8 cellular contexts compared by ENCODE assay signal in genomic region chrX:103254921-103255455, GRCh38. TPM values are rescaled to one million over a fixed set of nuclear protein-coding genes. Genes with fewer than 3 reads are reported as not detected.
DNase-seq lines count a peak whose midpoint lies in the region; ATAC-seq and TF ChIP-seq lines count a peak whose summit lies in the region.

Gene TCEAL8, minus strand, starts transcription at chrX:103255155. Its CDS starts 1,176 bp downstream, at chrX:103253979.

- peaks cover 0 to 4% of the 10 kb centered on the region in 2 donors for H3K27me3 ChIP-seq in left lung

- H3K36me3 Mint-ChIP-seq in activated CD4-positive, alpha-beta T cell treated with anti-CD3 and anti-CD28 coated beads, Interleukin-2, amount 10 ng/mL, durations not matched to agents 7 days and 5 days (ENCODE audit: low read depth) = peaks cover 11% of the 10 kb centered on the region

- H3K9me3 Mint-ChIP-seq in activated CD4-positive, alpha-beta T cell treated with anti-CD3 and anti-CD28 coated beads, Interleukin-2, amount 10 ng/mL, durations not matched to agents 7 days and 5 days = no peaks in the 10 kb centered on the region

- peaks cover 0 to 6% of the 10 kb centered on the region in 2 donors for H3K4me1 ChIP-seq in left lung

- peaks cover 8% of the 10 kb centered on the region for H3K27me3 Mint-ChIP-seq in activated CD4-positive, alpha-beta T cell treated with anti-CD3 and anti-CD28 coated beads, Interleukin-2, amount 10 ng/mL, durations not matched to agents 7 days and 5 days

- POLR2A ChIA-PET in activated CD4-positive, alpha-beta T cell treated with anti-CD3 and anti-CD28 coated beads, Interleukin-2, amount 10 ng/mL, durations not matched to agents 7 days and 5 days (lab: Charles Lee) = no interaction called here

- TF ChIP-seq CTCF in left lung (IDR thresholded peaks at IDR 0.05) = no peak

- peak within 1 kb of the TSS; percentile 66 to 84 for H3K27ac ChIP-seq in left lung

- H3K4me3 ChIP-seq in left lung = peak within 1 kb of the TSS; percentile 35 to 55

- CTCF ChIA-PET in activated CD4-positive, alpha-beta T cell treated with anti-CD3 and anti-CD28 coated beads, Interleukin-2, amount 10 ng/mL, durations not matched to agents 7 days and 5 days (lab: Charles Lee) = no interaction called here

- no peaks in the 10 kb centered on the region for H3K9me3 ChIP-seq in left lung

- peak; percentile 67 for DNase-seq in AG08395 (ENCODE audit: low spot score)
- DNase-seq in NCI-H460 (ENCODE audit: extremely low read depth, low read depth) = peak; percentile 62
- peak; percentile 71 for DNase-seq in activated CD4-positive, alpha-beta T cell treated with anti-CD3 and anti-CD28 coated beads, Interleukin-2, amount 10 ng/mL, durations not matched to agents 7 days and 5 days
- DNase-seq in dermis blood vessel endothelial cell = peak; percentile 84
- DNase-seq in left lung = peak; percentile 87 to 92
- peak; percentile 32 for DNase-seq in stimulated activated CD4-positive, alpha-beta T cell treated with anti-CD3 and anti-CD28 coated beads, Interleukin-2, amount 100 ng/mL, for 4 hours (ENCODE audit: low read depth)

- peak within 1 kb of the TSS; percentile 91 for H3K4me3 Mint-ChIP-seq in activated CD4-positive, alpha-beta T cell treated with anti-CD3 and anti-CD28 coated beads, Interleukin-2, amount 10 ng/mL, durations not matched to agents 7 days and 5 days

- H3K36me3 ChIP-seq in left lung = no peaks in the 10 kb centered on the region

- H3K4me1 Mint-ChIP-seq in activated CD4-positive, alpha-beta T cell treated with anti-CD3 and anti-CD28 coated beads, Interleukin-2, amount 10 ng/mL, durations not matched to agents 7 days and 5 days = peaks cover 20% of the 10 kb centered on the region

- intact Hi-C loops in left lung (cut with DNase I) = no loop called here

- peak within 1 kb of the TSS; percentile 96 for H3K27ac Mint-ChIP-seq in activated CD4-positive, alpha-beta T cell treated with anti-CD3 and anti-CD28 coated beads, Interleukin-2, amount 10 ng/mL, durations not matched to agents 7 days and 5 days

- ATAC-seq in GM19025 (IDR thresholded peaks at IDR 0.05; ENCODE audit: low read depth, unreplicated experiment) (peak; percentile 97), HG03342 (IDR thresholded peaks at IDR 0.05; ENCODE audit: unreplicated experiment) (peak; percentile 97), left lung (peak; percentile 96)

RNA-seq across cellular contexts. Expression of gene TCEAL8, which starts in this region (rescaled TPM):
- 82.7 and 94.9 TPM in 2 replicates for total RNA-seq in NCI-H460 (2014; rRNA removed; shearing (Covaris generic))
- 38.5 and 46.4 TPM in 2 replicates for polyA plus RNA-seq in NCI-H460 (2014; cell fraction: nucleus; rRNA removed)
- 10 to 100 TPM; 35.2 to 48.1 TPM for total RNA-seq in activated CD4-positive, alpha-beta T cell treated with anti-CD3 and anti-CD28 coated beads, Interleukin-2, amount 10 ng/mL, durations not matched to agents 7 days and 5 days
- 81.3 and 90.5 TPM in 2 replicates for total RNA-seq in dermis blood vessel endothelial cell
- 10 to 100 TPM; 51.7 to 51.8 TPM for total RNA-seq in left lung

Comparison
In these comparisons a context has a peak if more than half of its experiments do, and no peak if none do; other contexts are left out.
1. Peak in every context shown above with its lines: DNase-seq, ATAC-seq, H3K4me3 ChIP-seq and H3K27ac ChIP-seq.
2. DNase-seq: peak in every context shown above with its lines; median percentile 90 in left lung; 84 in dermis blood vessel endothelial cell; 71 in activated CD4-positive, alpha-beta T cell treated with anti-CD3 and anti-CD28 coated beads, Interleukin-2, amount 10 ng/mL, durations not matched to agents 7 days and 5 days; 67 in AG08395; 62 in NCI-H460; 32 in stimulated activated CD4-positive, alpha-beta T cell treated with anti-CD3 and anti-CD28 coated beads, Interleukin-2, amount 100 ng/mL, for 4 hours.